Comparison of ENCODE assay signal across 7 cellular contexts in the genomic region with DNA sequence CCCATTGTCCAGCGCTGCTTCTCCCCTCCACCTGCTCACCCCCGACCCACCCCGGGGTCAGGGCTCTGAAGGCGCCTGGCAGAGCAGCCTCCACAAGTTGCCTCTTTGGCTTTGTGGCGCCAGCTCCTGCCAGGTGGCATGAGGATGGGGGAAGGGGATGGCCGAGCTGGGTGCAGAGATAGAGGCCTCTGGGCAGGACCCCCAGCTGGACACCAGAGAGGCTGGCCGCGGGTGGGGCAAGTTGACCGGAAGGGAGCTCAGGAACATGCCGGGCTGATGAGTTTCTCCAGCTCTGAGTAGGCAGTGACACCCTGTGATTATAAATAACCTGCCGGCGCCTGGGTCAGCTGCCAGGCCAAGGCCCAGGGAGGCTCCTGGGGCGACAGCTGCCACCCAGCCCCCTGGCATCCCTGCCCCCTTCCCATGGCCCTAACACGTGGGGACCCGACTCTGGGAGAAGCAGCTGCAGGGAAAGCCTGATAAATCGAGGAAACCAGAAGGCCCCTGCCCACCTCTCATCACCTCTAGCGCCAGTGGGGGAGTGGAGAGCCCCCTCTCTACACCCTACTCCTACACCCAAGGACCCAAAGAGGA. TPM values are rescaled to one million over a fixed set of nuclear protein-coding genes. Genes with fewer than 3 reads are reported as not detected.
DNase-seq lines count a peak whose midpoint lies in the region; ATAC-seq and TF ChIP-seq lines count a peak whose summit lies in the region.

No MANE protein-coding gene starts in this region.

- H3K4me3 ChIP-seq in GM23248 (peak overlapping the region; percentile 72), SK-N-MC (peak overlapping the region; percentile 85), sigmoid colon (peak overlapping the region in 3 of 4 donors; percentile 16 to 54 (median 50))

- no peaks in the 10 kb centered on the region for H4K20me1 ChIP-seq in GM23248 (ENCODE audit: insufficient read depth)

- TF ChIP-seq EP300 in sigmoid colon (IDR thresholded peaks at IDR 0.05), result no peak

- no peak overlapping the region for H3K9ac ChIP-seq in GM23248
- no peak overlapping the region for H3K9ac ChIP-seq in SK-N-MC (ENCODE audit: insufficient read length)

- H3K4me1 ChIP-seq in GM23248 (ENCODE audit: insufficient read depth), result peaks cover 10% of the 10 kb centered on the region; the same call in 1 of the 2 replicates
- peaks cover 0 to 18% (median 15%) of the 10 kb centered on the region in 4 donors for H3K4me1 ChIP-seq in sigmoid colon

- H3K9me2 ChIP-seq in GM23248 (ENCODE audit: insufficient read depth), result no peaks in the 10 kb centered on the region

- in situ Hi-C loops in GM23248 (cut with MboI), result no loop called here

- H3K79me2 ChIP-seq in GM23248 (ENCODE audit: insufficient read depth), result no peaks in the 10 kb centered on the region

- DNase-seq in GM23248 (peak; percentile 50), SK-N-MC (ENCODE audit: low read depth, low spot score) (no peak), Right ventricle myocardium inferior (ENCODE audit: missing footprints) (peak; percentile 73), sigmoid colon (no peak), NCI-H1092 (lab: John Stamatoyannopoulos, UW) (no peak), NCI-H446 (lab: John Stamatoyannopoulos, UW) (no peak), COLO668 (lab: John Stamatoyannopoulos, UW; ENCODE audit: unreplicated experiment) (no peak)

- peak; percentile 84 for ATAC-seq in Right ventricle myocardium inferior

- H3K27ac ChIP-seq in GM23248 (no peak overlapping the region), SK-N-MC (no peak overlapping the region), sigmoid colon (no peak overlapping the region)

- no peaks in the 10 kb centered on the region for H3K36me3 ChIP-seq in GM23248 (ENCODE audit: low read depth)
- no peaks in the 10 kb centered on the region for H3K36me3 ChIP-seq in SK-N-MC (ENCODE audit: insufficient read depth, low read length)
- no peaks in the 10 kb centered on the region for H3K36me3 ChIP-seq in sigmoid colon

- no peaks in the 10 kb centered on the region for H3K9me3 ChIP-seq in GM23248 (ENCODE audit: low read depth)
- H3K9me3 ChIP-seq in SK-N-MC (ENCODE audit: low read depth, low read length), result no peaks in the 10 kb centered on the region
- H3K9me3 ChIP-seq in sigmoid colon, result peaks cover 0 to 5% (median 2%) of the 10 kb centered on the region in 4 donors

- 2 to 7% methylated on average over 9 to 17 of the region's 17 CpGs for WGBS in GM23248 (ENCODE audit: low coverage in 1 of 2, low lambda C conversion rate in 2 of 2, missing lambda C conversion rate in 2 of 2), 2 experiments
- 9 to 10% methylated on average over 17 of the region's 17 CpGs for WGBS in sigmoid colon, 2 donors

- H3K4me2 ChIP-seq in GM23248 (ENCODE audit: unreplicated experiment), result peak overlapping the region; percentile 87

- H2AFZ ChIP-seq in GM23248, result peak overlapping the region; percentile 81

- no peak for TF ChIP-seq CTCF in sigmoid colon (IDR thresholded peaks at IDR 0.05)

- H3K27me3 ChIP-seq in GM23248 (replicated peaks; ENCODE audit: insufficient read depth) (no peaks in the 10 kb centered on the region), sigmoid colon (peaks cover 8 to 78% (median 63%) of the 10 kb centered on the region in 3 donors)

- peaks cover 4% of the 10 kb centered on the region; the same call in 1 of the 2 replicates for H3F3A ChIP-seq in GM23248 (ENCODE audit: insufficient read depth)

- intact Hi-C loops in Right ventricle myocardium inferior (cut with DNase I), result no loop called here
- intact Hi-C loops in sigmoid colon (cut with DNase I), result no loop called here

- no peak for TF ChIP-seq POLR2A in sigmoid colon (IDR thresholded peaks at IDR 0.05)

RNA-seq across cellular contexts. Expression of a gene that starts 0.7 kb away (rescaled TPM):
- total RNA-seq in GM23248 (2014; rRNA removed; shearing (Covaris generic)), result 2.5 and 4.0 TPM in 2 replicates
- polyA plus RNA-seq in GM23248 (2016; fragmentation: Nextera tagmentation; extraction: Ambion mirVana) (2.6 and 2.8 TPM in 2 replicates), sigmoid colon (10 to 100 TPM in 1 of 3 donors, not detected in 2; 55.3 TPM)
- total RNA-seq in Right ventricle myocardium inferior (19.4 TPM), sigmoid colon (under 1 TPM; 0.27 to 0.83 (median 0.43) TPM)

RNA-seq across cellular contexts. Expression of a gene that starts 26.6 kb away (rescaled TPM):
- 28.6 and 38.4 TPM in 2 replicates for total RNA-seq in GM23248 (2014; rRNA removed; shearing (Covaris generic))
- polyA plus RNA-seq in GM23248 (2016; fragmentation: Nextera tagmentation; extraction: Ambion mirVana) (113 and 114 TPM in 2 replicates), sigmoid colon (10 to 100 TPM; 68.5 to 90.5 (median 83.0) TPM)
- total RNA-seq in Right ventricle myocardium inferior (65.5 TPM), sigmoid colon (10 to 100 TPM in 3 of 4 donors, 1 to 10 TPM in 1; 4.4 to 21.7 (median 15.1) TPM)

RNA-seq across cellular contexts. Expression of a gene that starts 26.8 kb away (rescaled TPM):
- total RNA-seq in GM23248 (2014; rRNA removed; shearing (Covaris generic)), result 270 and 418 TPM in 2 replicates
- polyA plus RNA-seq in GM23248 (2016; fragmentation: Nextera tagmentation; extraction: Ambion mirVana) (331 and 350 TPM in 2 replicates), sigmoid colon (100 to 1,000 TPM; 144 to 363 (median 351) TPM)
- total RNA-seq in Right ventricle myocardium inferior (157 TPM), sigmoid colon (10 to 100 TPM; 58.1 to 92.0 (median 63.5) TPM)

RNA-seq across cellular contexts. Expression of a gene that starts 28.5 kb away (rescaled TPM):
- total RNA-seq in GM23248 (2014; rRNA removed; shearing (Covaris generic)), result 1.9 and 3.0 TPM in 2 replicates
- 1.1 and 1.4 TPM in 2 replicates for polyA plus RNA-seq in GM23248 (2016; fragmentation: Nextera tagmentation; extraction: Ambion mirVana)
- 0.22 TPM for total RNA-seq in Right ventricle myocardium inferior
- under 1 TPM; under 0.01 to 0.83 (median 0.29) TPM for total RNA-seq in sigmoid colon
- polyA plus RNA-seq in sigmoid colon, result 1 to 10 TPM in 1 of 3 donors, under 1 TPM in 1, not detected in 1; 0.69 to 3.5 TPM

RNA-seq across cellular contexts. Expression of a gene that starts 58.7 kb away (rescaled TPM):
- total RNA-seq in GM23248 (2014; rRNA removed; shearing (Covaris generic)), result 7.5 and 16.6 TPM in 2 replicates
- 7.2 and 7.8 TPM in 2 replicates for polyA plus RNA-seq in GM23248 (2016; fragmentation: Nextera tagmentation; extraction: Ambion mirVana)
- total RNA-seq in Right ventricle myocardium inferior, result 6.6 TPM
- total RNA-seq in sigmoid colon, result 10 to 100 TPM; 13.3 to 26.0 (median 18.0) TPM
- polyA plus RNA-seq in sigmoid colon, result 1 to 10 TPM; 1.8 to 10.0 (median 6.2) TPM

Comparison
In these comparisons a context has a peak if more than half of its experiments do, and no peak if none do; other contexts are left out.
1. DNase-seq: peak in GM23248 (single experiment) and Right ventricle myocardium inferior (single experiment); none in SK-N-MC (single experiment), sigmoid colon (single experiment), NCI-H1092 (single experiment), NCI-H446 (0 of 2) and COLO668 (single experiment).
2. Peak in every context shown above with its lines, with median percentiles within 50 percentile points of each other: H3K4me3 ChIP-seq.